ENCODE assay signal across 26 cellular contexts in the genomic region with DNA sequence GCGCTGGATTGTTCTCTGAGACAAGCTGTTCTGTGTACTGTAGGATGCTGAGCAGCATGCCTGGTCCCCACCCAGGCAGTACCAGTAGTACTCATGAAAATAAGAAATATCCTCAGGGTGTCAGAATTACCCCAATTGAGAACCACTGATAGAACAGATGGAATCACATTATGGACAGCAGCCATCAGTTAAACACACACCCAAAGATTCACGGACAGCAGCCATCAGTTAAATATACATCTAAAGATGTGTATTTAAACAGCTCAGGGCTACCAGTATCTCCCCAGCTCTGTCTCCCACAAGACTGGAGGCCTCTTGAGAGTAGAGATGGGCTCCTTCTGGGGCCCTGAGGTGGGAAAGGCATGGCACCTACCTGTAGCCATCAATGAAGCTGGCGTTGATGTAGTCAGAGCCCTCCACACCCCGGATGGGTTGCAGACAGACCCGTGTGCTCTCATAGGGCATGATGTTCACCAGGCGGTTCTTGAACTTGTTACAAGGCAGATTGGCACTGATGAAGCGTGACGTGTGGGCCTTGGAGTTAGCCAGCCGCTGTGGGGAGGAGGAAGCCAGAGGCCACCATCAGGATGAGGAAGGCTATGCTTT.
A peak's percentile ranks its signal among the peaks of the same experiment; 100 is the strongest.
DNase-seq lines count a peak whose midpoint lies in the region; ATAC-seq, FAIRE-seq and TF ChIP-seq lines count a peak whose summit lies in the region.
"Had no signal": no experiment of that assay in that cellular context is flagged by ENCODE, and none has a peak within 500 bp of the region (broad histone marks: within the 10 kb centered on the region; RNA-seq: fewer than 3 reads in every experiment).

No MANE protein-coding gene starts in this region.

- DNase-seq in H7 (peak; percentile 38), K562 (ENCODE audit: extremely low read depth in 1 of 4, low spot score in 3 of 4) (no peak), H1 (ENCODE audit: low read depth in 1 of 2, low spot score in 2 of 2) (no peak), osteoblast (ENCODE audit: insufficient read length, low spot score, missing footprints) (peak; percentile 87), HT-29 (ENCODE audit: low spot score) (no peak), NCI-H82 treated with DMSO at 0.1 percent for 48 hours (lab: John Stamatoyannopoulos, UW; ENCODE audit: unreplicated experiment) (no peak), foreskin fibroblast (no peak)
- DNase-seq: 8988T; ACHN; AML-193; BE2C; CD4-positive, alpha-beta T cell; CD8-positive, alpha-beta memory T cell; DMS 273 treated with DMSO at 0.1 percent for 48 hours; DMS79; EL; GDM1; GOT3; H9; HFFc6 had no signal

- H3K4me2 ChIP-seq in K562 (ENCODE audit: insufficient read depth, low read length), result no peak overlapping the region
- no peak overlapping the region for H3K4me2 ChIP-seq in H1 (ENCODE audit: insufficient read depth in 1 of 2, low read depth in 2 of 2, low read length in 2 of 2)
- H3K4me2 ChIP-seq in osteoblast (ENCODE audit: insufficient read depth, low read length), result no peak overlapping the region
- H3K4me2 ChIP-seq: A549; BLaER1 treated with 17β-estradiol and CSF1 and Interleukin-3, amounts not matched to agents 10 nM and 100 nM had no signal

- H2BK12ac ChIP-seq in H1 (ENCODE audit: low read depth, low read length), result no peak overlapping the region

- TF ChIP-seq EP300 in K562 (IDR thresholded peaks at IDR 0.05; ENCODE audit: low read length), result no peak
- TF ChIP-seq EP300 in H1 (IDR thresholded peaks at IDR 0.05; ENCODE audit: borderline replicate concordance in 1 of 2, low read depth in 2 of 2, low read length in 2 of 2), result no peak

- H4K8ac ChIP-seq in H1 (ENCODE audit: extremely low read depth, insufficient read depth, low read length), result no peak overlapping the region

- no peak overlapping the region for H4K91ac ChIP-seq in H1 (replicated peaks; ENCODE audit: insufficient read length, low read length)

- no peak overlapping the region for H3K4ac ChIP-seq in H1 (replicated peaks; ENCODE audit: insufficient read length, low read depth, low read length)

- H2AK5ac ChIP-seq in H1 (ENCODE audit: low read depth, low read length), result no peak overlapping the region

- no peak overlapping the region for H3K23ac ChIP-seq in H1 (ENCODE audit: insufficient read length)

- no TSS peak for BruUV-seq in K562 (replicated peaks; lab: Mats Ljungman, UMichigan)

- CTCF ChIA-PET in K562 (lab: Yijun Ruan, JAX; ENCODE audit: low intra/inter-chr PET ratio) (no interaction called here), H1 (lab: Charles Lee; ENCODE audit: partially characterized antibody) (no interaction called here)

- H3K56ac ChIP-seq in H1 (replicated peaks; ENCODE audit: insufficient read length, low read depth, low read length), result no peak overlapping the region

- H3K9me3 ChIP-seq in K562 (replicated peaks; ENCODE audit: control insufficient read depth, insufficient read depth, low read depth, low read length) (no peaks in the 10 kb centered on the region), H1 (ENCODE audit: insufficient read depth in 2 of 2, low read depth in 1 of 2, low read length in 1 of 2) (peaks cover 0 to 4% of the 10 kb centered on the region in 2 experiments; a peak in 1 of 4 replicates), osteoblast (ENCODE audit: low read depth, low read length) (peaks cover 4% of the 10 kb centered on the region)
- H3K9me3 ChIP-seq: A549, BE2C had no signal

- H3K27me3 ChIP-seq in H7 (ENCODE audit: control insufficient read depth, insufficient read depth, low read length), result no peaks in the 10 kb centered on the region
- no peaks in the 10 kb centered on the region for H3K27me3 ChIP-seq in K562 (ENCODE audit: control insufficient read depth in 2 of 2, insufficient read depth in 2 of 2, low read length in 2 of 2)
- H3K27me3 ChIP-seq in H1 (replicated peaks in 1 of 4; ENCODE audit: control insufficient read depth in 3 of 4, extremely low read depth in 1 of 4, insufficient read depth in 3 of 4, low read length in 3 of 4), result no peaks in the 10 kb centered on the region
- H3K27me3 ChIP-seq in osteoblast (ENCODE audit: insufficient read depth, low read length), result no peaks in the 10 kb centered on the region
- H3K27me3 ChIP-seq: BE2C; BLaER1 treated with 17β-estradiol and CSF1 and Interleukin-3, amounts not matched to agents 10 nM and 100 nM had no signal

- no peak overlapping the region for H3K4me3 ChIP-seq in H7 (ENCODE audit: insufficient read depth, low read depth, low read length)
- H3K4me3 ChIP-seq in K562, result no peak overlapping the region
- no peak overlapping the region for H3K4me3 ChIP-seq in H1 (ENCODE audit: extremely low read depth in 1 of 4, insufficient read depth in 2 of 4, low read depth in 3 of 4, low read length in 4 of 4)
- no peak overlapping the region for H3K4me3 ChIP-seq in osteoblast (ENCODE audit: insufficient read depth, low read length)
- H3K4me3 ChIP-seq in foreskin fibroblast (ENCODE audit: low read depth in 1 of 2, low read length in 2 of 2), result no peak overlapping the region
- H3K4me3 ChIP-seq: A549; BLaER1 treated with 17β-estradiol and CSF1 and Interleukin-3, amounts not matched to agents 10 nM and 100 nM; GM12878 had no signal

- H3K9ac ChIP-seq in K562 (ENCODE audit: insufficient read depth in 1 of 2, low read depth in 2 of 2, low read length in 2 of 2) (no peak overlapping the region), H1 (replicated peaks in 1 of 4; ENCODE audit: extremely low read depth in 1 of 4, low read depth in 3 of 4, low read length in 3 of 4) (no peak overlapping the region)
- H3K9ac ChIP-seq: BLaER1 treated with 17β-estradiol and CSF1 and Interleukin-3, amounts not matched to agents 10 nM and 100 nM had no signal

- in situ Hi-C loops in K562 (cut with MboI), result no loop called here

- no peak overlapping the region for H3K14ac ChIP-seq in H1 (ENCODE audit: insufficient read length)

- H3K79me2 ChIP-seq in K562 (ENCODE audit: control insufficient read depth, insufficient read depth, low read length), result no peaks in the 10 kb centered on the region
- H3K79me2 ChIP-seq in H1 (ENCODE audit: control insufficient read depth in 1 of 2, insufficient read depth in 2 of 2, low read length in 2 of 2), result no peaks in the 10 kb centered on the region
- no peaks in the 10 kb centered on the region for H3K79me2 ChIP-seq in osteoblast (ENCODE audit: insufficient read depth, low read length)

- POLR2A ChIA-PET in K562 (lab: Yijun Ruan, JAX), result no interaction called here
- POLR2A ChIA-PET in H1 (lab: Charles Lee; ENCODE audit: partially characterized antibody), result interaction anchor here (0.8 kb wide), 1 partner anchor 18 kb away, joined by 4 read pairs; no protein-coding TSS in a partner anchor

- peaks cover 59% of the 10 kb centered on the region for H3K36me3 ChIP-seq in H7 (replicated peaks; ENCODE audit: control insufficient read depth, insufficient read depth, low read length)
- peaks cover 31% of the 10 kb centered on the region; the same call in 2 of the 3 replicates for H3K36me3 ChIP-seq in K562 (ENCODE audit: control insufficient read depth, insufficient read depth, low read length)
- peaks cover 55 to 80% (median 76%) of the 10 kb centered on the region in 4 experiments for H3K36me3 ChIP-seq in H1 (ENCODE audit: control insufficient read depth in 2 of 4, insufficient read depth in 4 of 4, low read length in 3 of 4)
- H3K36me3 ChIP-seq in osteoblast (ENCODE audit: insufficient read depth, low read length), result peaks cover 77% of the 10 kb centered on the region

- H2BK20ac ChIP-seq in H1 (ENCODE audit: low read length), result no peak overlapping the region

- H3K18ac ChIP-seq in H1 (ENCODE audit: extremely low read depth, low read length), result no peak overlapping the region

- peaks cover 8% of the 10 kb centered on the region; the same call in 1 of the 2 replicates for H3K23me2 ChIP-seq in H1 (ENCODE audit: low read depth, low read length)

- FAIRE-seq in K562 (lab: Jason Lieb, UNC) (no peak), H1 (lab: Jason Lieb, UNC) (no peak)
- FAIRE-seq: A549, D721Med, GM12878, GM19239 had no signal

- H3K27ac ChIP-seq in K562 (ENCODE audit: extremely low read depth, low read depth, low read length) (no peak overlapping the region), H1 (ENCODE audit: low read depth, low read length) (no peak overlapping the region), osteoblast (ENCODE audit: low read depth, low read length) (no peak overlapping the region)
- H3K27ac ChIP-seq: A549; BLaER1 treated with 17β-estradiol and CSF1 and Interleukin-3, amounts not matched to agents 10 nM and 100 nM had no signal

- no peak overlapping the region for H2BK120ac ChIP-seq in H1 (replicated peaks; ENCODE audit: low read depth, low read length)

- no peak overlapping the region for H2BK15ac ChIP-seq in H1 (ENCODE audit: low read length)

- no peaks in the 10 kb centered on the region for H3K4me1 ChIP-seq in K562 (replicated peaks in 1 of 2; ENCODE audit: control insufficient read depth in 2 of 2, insufficient read depth in 2 of 2, low read length in 2 of 2)
- no peaks in the 10 kb centered on the region for H3K4me1 ChIP-seq in H1 (replicated peaks in 1 of 4; ENCODE audit: control insufficient read depth in 3 of 4, insufficient read depth in 4 of 4, low read length in 3 of 4)
- no peaks in the 10 kb centered on the region for H3K4me1 ChIP-seq in osteoblast (ENCODE audit: insufficient read depth, low read length)
- H3K4me1 ChIP-seq: A549, BE2C had no signal

- H3K79me1 ChIP-seq in H1 (ENCODE audit: low read depth, low read length), result no peaks in the 10 kb centered on the region; the same call in 1 of the 2 replicates

- H2BK5ac ChIP-seq in H1 (ENCODE audit: low read depth, low read length), result no peak overlapping the region

- TF ChIP-seq POLR2A in K562 (conservative IDR thresholded peaks at IDR 0.05), result no peak
- TF ChIP-seq POLR2A in H1 (IDR thresholded peaks at IDR 0.05; ENCODE audit: control extremely low read depth in 1 of 2, low read depth in 2 of 2, low read length in 2 of 2), result no peak

- intact Hi-C loops in K562 (cut with micrococcal nuclease), result no loop called here

- ATAC-seq in K562, result no peak
- ATAC-seq: A549, GM12878, HCT116 had no signal

- no peak for TF ChIP-seq CTCF in K562 (IDR thresholded peaks at IDR 0.05 in 2 of 3, conservative IDR thresholded peaks at IDR 0.05 in 1 of 3; ENCODE audit: insufficient read depth in 2 of 3, low read depth in 1 of 3, low read length in 3 of 3)
- no peak for TF ChIP-seq CTCF in H1 (IDR thresholded peaks at IDR 0.05; ENCODE audit: control extremely low read depth in 1 of 3, insufficient read depth in 1 of 3, low read depth in 1 of 3, low read length in 3 of 3)
- TF ChIP-seq CTCF in osteoblast (IDR thresholded peaks at IDR 0.05; ENCODE audit: extremely low read depth, low read depth, low read length), result no peak
- no peak for TF ChIP-seq CTCF in foreskin fibroblast (IDR thresholded peaks at IDR 0.05; ENCODE audit: low read depth, low read length)

- H2AFZ ChIP-seq in K562 (ENCODE audit: low read depth, low read length) (no peak overlapping the region), H1 (ENCODE audit: low read length) (no peak overlapping the region), osteoblast (ENCODE audit: low read length) (no peak overlapping the region)

- no peak overlapping the region for H4K5ac ChIP-seq in H1 (ENCODE audit: insufficient read length, low read depth, low read length)

- no peaks in the 10 kb centered on the region for H3K9me1 ChIP-seq in K562 (ENCODE audit: control insufficient read depth, insufficient read depth, low read length)

- H4K20me1 ChIP-seq in K562 (replicated peaks; ENCODE audit: control insufficient read depth, insufficient read depth, low read length) (0 out of 2 replicates have a peak, but pooled peaks cover 7% of the 10 kb centered on the region), H1 (replicated peaks in 1 of 2; ENCODE audit: control insufficient read depth in 1 of 2, insufficient read depth in 2 of 2, low read length in 2 of 2) (peaks cover 4 to 24% of the 10 kb centered on the region in 2 experiments), osteoblast (ENCODE audit: insufficient read depth, low read length) (no peaks in the 10 kb centered on the region)
- H4K20me1 ChIP-seq: BLaER1 treated with 17β-estradiol and CSF1 and Interleukin-3, amounts not matched to agents 10 nM and 100 nM had no signal

- WGBS in K562 (ENCODE audit: insufficient coverage, low coverage, missing lambda C conversion rate), result 86% methylated on average over 9 of the region's 9 CpGs
- 95% methylated on average over 9 of the region's 9 CpGs; no CpG with 5 or more reads in 1 of the 2 experiments for WGBS in H1 (ENCODE audit: extremely low coverage in 1 of 2, insufficient coverage in 1 of 2, insufficient read length in 1 of 2, insufficient replicate concordance in 2 of 2, low coverage in 1 of 2, low lambda C conversion rate in 2 of 2, missing lambda C conversion rate in 1 of 2), 2 experiments

- TF ChIP-seq RAD21 in K562 (CRISPR knock-in tag; conservative IDR thresholded peaks at IDR 0.05 in 1 of 2, IDR thresholded peaks at IDR 0.05 in 1 of 2) (no peak), H1 (IDR thresholded peaks at IDR 0.05 in 1 of 2, conservative IDR thresholded peaks at IDR 0.05 in 1 of 2; ENCODE audit: low read depth in 2 of 2, low read length in 2 of 2) (no peak)

Comparison
In these comparisons a context has a peak if more than half of its experiments do, and no peak if none do; other contexts are left out.
1. DNase-seq: peak in H7 (single experiment) and osteoblast (single experiment); none in K562 (0 of 4), H1 (0 of 2), HT-29 (single experiment), NCI-H82 treated with DMSO at 0.1 percent for 48 hours (single experiment) and foreskin fibroblast (0 of 2).